In the genomic region with DNA sequence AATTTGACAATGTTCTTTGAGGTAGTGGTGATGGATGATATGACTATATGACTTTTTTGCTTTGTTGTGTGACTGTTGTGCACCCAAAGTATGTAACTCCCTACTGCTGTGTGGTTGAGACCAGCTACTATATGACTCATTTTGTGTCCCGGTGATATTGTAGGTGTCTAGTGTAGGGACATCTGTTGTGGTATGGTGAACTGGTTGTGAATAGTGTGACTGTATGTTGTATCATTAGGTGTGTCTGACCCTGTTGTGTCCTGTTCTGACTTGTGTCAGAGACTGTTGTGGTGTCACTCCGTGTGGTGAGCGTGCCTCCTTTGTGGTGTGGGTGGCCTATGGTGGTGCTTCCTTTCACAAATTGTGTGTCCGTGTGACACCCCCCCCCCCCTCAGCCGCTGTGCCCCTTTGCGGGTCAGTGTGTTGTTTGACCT, we compare ENCODE assay signal across 8 cellular contexts. TPM values are rescaled to one million over a fixed set of nuclear protein-coding genes. Genes with fewer than 3 reads are reported as not detected.
DNase-seq lines count a peak whose midpoint lies in the region; ATAC-seq, FAIRE-seq and TF ChIP-seq lines count a peak whose summit lies in the region.

No MANE protein-coding gene starts in this region.

- H3K36me3 Mint-ChIP-seq in activated naive CD4-positive, alpha-beta T cell treated with anti-CD3 and anti-CD28 coated beads for 36 hours (ENCODE audit: low read depth) = no peaks in the 10 kb centered on the region
- H3K36me3 Mint-ChIP-seq in stimulated activated naive B cell treated with anti-CD40 and anti-IgM and Interleukin-4, amounts not matched to agents 10 μg/mL and 1 μg/mL and 100 μg/mL, for 72 hours = peaks cover 6 to 32% of the 10 kb centered on the region in 2 donors

- no peak for TF ChIP-seq CTCF in GM12864 (IDR thresholded peaks at IDR 0.05; ENCODE audit: low read depth, low read length, missing control alignments)
- no peak for TF ChIP-seq CTCF in D721Med (IDR thresholded peaks at IDR 0.05; ENCODE audit: insufficient read depth, missing control alignments)

- H3K27me3 Mint-ChIP-seq in activated naive CD4-positive, alpha-beta T cell treated with anti-CD3 and anti-CD28 coated beads for 36 hours (ENCODE audit: low read depth) = no peaks in the 10 kb centered on the region
- no peaks in the 10 kb centered on the region for H3K27me3 Mint-ChIP-seq in stimulated activated naive B cell treated with anti-CD40 and anti-IgM and Interleukin-4, amounts not matched to agents 10 μg/mL and 1 μg/mL and 100 μg/mL, for 72 hours

- in situ Hi-C loops in ACHN (cut with HindIII; ENCODE audit: low pct_ligation_motif_present, low pct_unique_long_range_greater_than_20kb, low sequenced_read_pairs) = no loop called here

- H3K4me3 Mint-ChIP-seq in activated naive CD4-positive, alpha-beta T cell treated with anti-CD3 and anti-CD28 coated beads for 36 hours = peak overlapping the region; percentile 19
- H3K4me3 Mint-ChIP-seq in stimulated activated naive B cell treated with anti-CD40 and anti-IgM and Interleukin-4, amounts not matched to agents 10 μg/mL and 1 μg/mL and 100 μg/mL, for 72 hours = peak overlapping the region; percentile 77 to 81

- H3K27ac Mint-ChIP-seq in activated naive CD4-positive, alpha-beta T cell treated with anti-CD3 and anti-CD28 coated beads for 36 hours = peak overlapping the region; percentile 61
- H3K27ac Mint-ChIP-seq in stimulated activated naive B cell treated with anti-CD40 and anti-IgM and Interleukin-4, amounts not matched to agents 10 μg/mL and 1 μg/mL and 100 μg/mL, for 72 hours = peak overlapping the region; percentile 99

- peak; percentile 83 for DNase-seq in GM12864 (ENCODE audit: low read depth)
- peak; percentile 71 for DNase-seq in activated naive CD4-positive, alpha-beta T cell treated with anti-CD3 and anti-CD28 coated beads for 36 hours
- peak; percentile 34 for DNase-seq in inferior parietal cortex (ENCODE audit: extremely low spot score)
- DNase-seq in stimulated activated naive B cell treated with anti-CD40 and anti-IgM and Interleukin-4, amounts not matched to agents 10 μg/mL and 1 μg/mL and 100 μg/mL, for 72 hours = no peak
- DNase-seq in ACHN = no peak
- DNase-seq in D721Med (ENCODE audit: insufficient read length, low spot score) = no peak
- no peak for DNase-seq in epidermal melanocyte (ENCODE audit: insufficient read length, low spot score)

- intact Hi-C loops in activated naive CD4-positive, alpha-beta T cell treated with anti-CD3 and anti-CD28 coated beads for 36 hours (cut with micrococcal nuclease) = loop anchor here (1.0 to 10.0 kb wide), 12 partner anchors 11 to 328 kb away; a partner anchor contains a TSS

- peaks cover 28% of the 10 kb centered on the region for H3K4me1 Mint-ChIP-seq in activated naive CD4-positive, alpha-beta T cell treated with anti-CD3 and anti-CD28 coated beads for 36 hours (ENCODE audit: low read depth)
- H3K4me1 Mint-ChIP-seq in stimulated activated naive B cell treated with anti-CD40 and anti-IgM and Interleukin-4, amounts not matched to agents 10 μg/mL and 1 μg/mL and 100 μg/mL, for 72 hours = peaks cover 64 to 95% of the 10 kb centered on the region in 2 donors

- no peak for FAIRE-seq in D721Med (lab: Jason Lieb, UNC)

- H3K4me3 ChIP-seq in GM12864 (ENCODE audit: low read depth, low read length) = peak overlapping the region; percentile 44

- CTCF ChIA-PET in activated naive CD4-positive, alpha-beta T cell treated with anti-CD3 and anti-CD28 coated beads for 36 hours (lab: Charles Lee) = interaction anchor here (1.2 to 7.1 kb wide), 6 partner anchors 11 to 133 kb away, joined by 3 to 110 read pairs (median 14); a partner anchor contains a TSS

- no peaks in the 10 kb centered on the region for H3K9me3 Mint-ChIP-seq in activated naive CD4-positive, alpha-beta T cell treated with anti-CD3 and anti-CD28 coated beads for 36 hours
- no peaks in the 10 kb centered on the region for H3K9me3 Mint-ChIP-seq in stimulated activated naive B cell treated with anti-CD40 and anti-IgM and Interleukin-4, amounts not matched to agents 10 μg/mL and 1 μg/mL and 100 μg/mL, for 72 hours

- peak; percentile 16 for ATAC-seq in HG03378 (IDR thresholded peaks at IDR 0.05; ENCODE audit: unreplicated experiment)
- ATAC-seq in stimulated activated naive B cell treated with anti-CD40 and anti-IgM and Interleukin-4, amounts not matched to agents 10 μg/mL and 1 μg/mL and 100 μg/mL, for 72 hours (replicated peaks) = peak; percentile 39 to 42

RNA-seq across cellular contexts. Expression of a gene that starts 11.2 kb away (rescaled TPM):
- 1 to 10 TPM; 1.2 to 1.7 TPM for total RNA-seq in activated naive CD4-positive, alpha-beta T cell treated with anti-CD3 and anti-CD28 coated beads for 36 hours

Comparison
In these comparisons a context has a peak if more than half of its experiments do, and no peak if none do; other contexts are left out.
1. DNase-seq: peak in GM12864 (single experiment), activated naive CD4-positive, alpha-beta T cell treated with anti-CD3 and anti-CD28 coated beads for 36 hours (single experiment) and inferior parietal cortex (single experiment); none in stimulated activated naive B cell treated with anti-CD40 and anti-IgM and Interleukin-4, amounts not matched to agents 10 μg/mL and 1 μg/mL and 100 μg/mL, for 72 hours (single experiment), ACHN (single experiment), D721Med (single experiment) and epidermal melanocyte (single experiment).